ENCODE assay signal across 15 cellular contexts in the genomic region with DNA sequence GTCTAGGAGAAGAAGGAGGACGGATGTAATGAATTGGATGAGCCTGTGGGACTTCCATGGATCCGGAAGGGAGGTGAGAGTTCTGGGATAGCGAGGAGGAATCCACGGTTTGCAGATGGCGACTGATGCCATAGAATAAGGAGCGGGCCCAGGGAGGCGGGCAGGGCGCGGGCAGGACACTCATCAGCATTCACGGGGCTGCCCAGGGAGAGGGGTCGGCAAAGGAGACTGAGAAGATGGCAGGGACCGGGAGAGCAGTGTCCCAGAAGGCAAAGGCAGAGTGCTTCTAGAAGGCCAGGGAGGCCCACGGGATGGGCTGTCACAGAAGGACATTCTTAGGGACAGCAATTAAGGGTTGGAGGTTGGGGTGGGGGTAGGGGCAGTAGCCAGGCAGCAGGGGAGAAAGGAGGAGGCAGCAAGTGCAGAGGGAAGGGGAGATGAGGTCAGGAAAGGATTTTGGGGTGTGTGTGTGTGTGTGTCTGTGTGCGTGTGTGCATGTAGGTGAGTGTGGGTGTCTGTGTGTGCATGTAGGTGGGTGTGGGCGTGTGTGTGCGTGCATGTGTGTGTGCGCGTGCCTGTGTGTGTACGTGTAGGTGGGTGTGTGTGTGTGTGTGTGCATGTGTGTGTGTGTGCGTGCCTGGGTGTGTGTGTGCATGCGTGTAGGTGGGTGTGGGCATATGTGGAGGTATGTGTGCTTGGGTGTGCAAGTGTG. TPM values are rescaled to one million over a fixed set of nuclear protein-coding genes. Genes with fewer than 3 reads are reported as not detected.
DNase-seq lines count a peak whose midpoint lies in the region; ATAC-seq, FAIRE-seq and TF ChIP-seq lines count a peak whose summit lies in the region.
"Had no signal": no experiment of that assay in that cellular context is flagged by ENCODE, and none has a peak within 500 bp of the region (broad histone marks: within the 10 kb centered on the region; RNA-seq: fewer than 3 reads in every experiment).

No MANE protein-coding gene starts in this region.

- no TSS peak for BruUV-seq in HepG2 (replicated peaks; lab: Mats Ljungman, UMichigan)

- in situ Hi-C loops in HepG2 (cut with HindIII; ENCODE audit: extremely low pct_ligation_motif_present, low pct_unique_long_range_greater_than_20kb), result no loop called here

- peak overlapping the region in 1 of 2 donors; percentile 74 for H3K27ac Mint-ChIP-seq in natural killer cell treated with Interleukin-12 subunit alpha and Interleukin-12 subunit beta and Interleukin-15 and Interleukin-18, amount 100 ng/mL, for 72 hours

- DNase-seq in HepG2 (ENCODE audit: low spot score), result no peak
- DNase-seq in right lobe of liver, result no peak
- no peak for DNase-seq in coronary artery (ENCODE audit: low spot score)
- DNase-seq in natural killer cell treated with Interleukin-12 subunit alpha and Interleukin-12 subunit beta and Interleukin-15 and Interleukin-18, amount 100 ng/mL, for 72 hours (ENCODE audit: low spot score), result no peak
- no peak for DNase-seq in HT-29 (ENCODE audit: low spot score)
- no peak for DNase-seq in uterus
- no peak for DNase-seq in NCI-H748 treated with DMSO at 0.1 percent for 48 hours (lab: John Stamatoyannopoulos, UW)
- DNase-seq: DMS153, hippocampal formation, NCI-H2171 treated with DMSO at 0.1 percent for 48 hours, SIG-M5, small intestine had no signal

- H2AFZ ChIP-seq in HepG2 (ENCODE audit: low read length), result no peak overlapping the region

- no peak for TF ChIP-seq RAD21 in HepG2 (CRISPR knock-in tag; IDR thresholded peaks at IDR 0.05)

- H3K36me3 ChIP-seq in HepG2 (replicated peaks in 1 of 2; ENCODE audit: control insufficient read depth in 1 of 2, insufficient read depth in 2 of 2, low read length in 2 of 2) (no peaks in the 10 kb centered on the region), right lobe of liver (no peaks in the 10 kb centered on the region), uterus (no peaks in the 10 kb centered on the region)
- H3K36me3 ChIP-seq: neutrophil had no signal

- no peak for FAIRE-seq in HepG2 (lab: Jason Lieb, UNC)
- FAIRE-seq: small intestine had no signal

- TF ChIP-seq POLR2A in HepG2 (IDR thresholded peaks at IDR 0.05; ENCODE audit: insufficient read depth in 1 of 2, low read depth in 2 of 2, low read length in 2 of 2) (no peak), right lobe of liver (IDR thresholded peaks at IDR 0.05) (no peak), uterus (IDR thresholded peaks at IDR 0.05) (no peak)

- H3K9me3 Mint-ChIP-seq in natural killer cell treated with Interleukin-12 subunit alpha and Interleukin-12 subunit beta and Interleukin-15 and Interleukin-18, amount 100 ng/mL, for 72 hours, result no peaks in the 10 kb centered on the region

- H3K27ac ChIP-seq in HepG2 (ENCODE audit: extremely low read length, insufficient read depth, low read length), result no peak overlapping the region
- no peak overlapping the region for H3K27ac ChIP-seq in right lobe of liver
- H3K27ac ChIP-seq in coronary artery, result peak overlapping the region in 1 of 2 donors; percentile 93
- no peak overlapping the region for H3K27ac ChIP-seq in uterus
- H3K27ac ChIP-seq: neutrophil had no signal

- H3K4me3 ChIP-seq in HepG2 (replicated peaks in 1 of 3; ENCODE audit: insufficient read depth in 1 of 3, low read depth in 2 of 3, low read length in 3 of 3) (peak overlapping the region in 1 of 3 experiments; percentile 59; a peak in 1 of 6 replicates), right lobe of liver (no peak overlapping the region), coronary artery (peak overlapping the region; percentile 86), uterus (no peak overlapping the region)

- 53% methylated on average over 21 of the region's 21 CpGs for WGBS in HepG2 (ENCODE audit: low lambda C conversion rate)
- WGBS in right lobe of liver (ENCODE audit: insufficient coverage, low coverage, low lambda C conversion rate, missing lambda C conversion rate), result 78% methylated on average over 16 of the region's 21 CpGs

- 0 out of 2 replicates have a peak overlapping the region, but pooled peaks have one; percentile 65 for H3K4me2 ChIP-seq in HepG2 (ENCODE audit: low read depth, low read length)

- H3K36me3 Mint-ChIP-seq in natural killer cell treated with Interleukin-12 subunit alpha and Interleukin-12 subunit beta and Interleukin-15 and Interleukin-18, amount 100 ng/mL, for 72 hours, result no peaks in the 10 kb centered on the region

- TF ChIP-seq CTCF in HepG2 (CRISPR knock-in tag; IDR thresholded peaks at IDR 0.05) (no peak), right lobe of liver (IDR thresholded peaks at IDR 0.05) (no peak), coronary artery (IDR thresholded peaks at IDR 0.05) (no peak), uterus (IDR thresholded peaks at IDR 0.05) (no peak)

- no peak overlapping the region for H3K9ac ChIP-seq in HepG2 (ENCODE audit: insufficient read depth, low read depth, low read length)

- H3K79me2 ChIP-seq in HepG2 (ENCODE audit: insufficient read depth, low read length), result no peaks in the 10 kb centered on the region

- peaks cover 23 to 36% of the 10 kb centered on the region in 2 donors for H3K27me3 Mint-ChIP-seq in natural killer cell treated with Interleukin-12 subunit alpha and Interleukin-12 subunit beta and Interleukin-15 and Interleukin-18, amount 100 ng/mL, for 72 hours

- peak overlapping the region; percentile 52 for H3K4me3 Mint-ChIP-seq in natural killer cell treated with Interleukin-12 subunit alpha and Interleukin-12 subunit beta and Interleukin-15 and Interleukin-18, amount 100 ng/mL, for 72 hours

- H3K4me1 ChIP-seq in HepG2 (ENCODE audit: insufficient read depth, low read length) (peaks cover 49% of the 10 kb centered on the region), right lobe of liver (no peaks in the 10 kb centered on the region), uterus (peaks cover 0 to 6% of the 10 kb centered on the region in 2 donors)

- intact Hi-C loops in HepG2 (cut with micrococcal nuclease; ENCODE audit: unreplicated experiment) (no loop called here), right lobe of liver (cut with DNase I) (no loop called here), uterus (cut with DNase I; ENCODE audit: low total_unique reads) (loop anchor here (10.0 kb wide), 1 partner anchor 299 kb away; no protein-coding TSS in a partner anchor)

- no peak for ATAC-seq in HepG2
- ATAC-seq in right lobe of liver, result no peak
- no peak for ATAC-seq in natural killer cell treated with Interleukin-12 subunit alpha and Interleukin-12 subunit beta and Interleukin-15 and Interleukin-18, amount 100 ng/mL, for 72 hours
- ATAC-seq in HG03432 (IDR thresholded peaks at IDR 0.05; ENCODE audit: unreplicated experiment), result no peak

- H3K9me3 ChIP-seq in HepG2 (ENCODE audit: low read length) (no peaks in the 10 kb centered on the region), right lobe of liver (no peaks in the 10 kb centered on the region), uterus (no peaks in the 10 kb centered on the region)
- H3K9me3 ChIP-seq: neutrophil had no signal

- POLR2A ChIA-PET in HepG2 (lab: Yijun Ruan, JAX), result no interaction called here

- H4K20me1 ChIP-seq in HepG2 (ENCODE audit: insufficient read depth, low read length), result no peaks in the 10 kb centered on the region

- H3K4me1 Mint-ChIP-seq in natural killer cell treated with Interleukin-12 subunit alpha and Interleukin-12 subunit beta and Interleukin-15 and Interleukin-18, amount 100 ng/mL, for 72 hours (ENCODE audit: low read depth in 2 of 2), result peaks cover 23 to 25% of the 10 kb centered on the region in 2 donors

- TF ChIP-seq EP300 in HepG2 (IDR thresholded peaks at IDR 0.05; ENCODE audit: low read depth in 2 of 2, low read length in 2 of 2), result no peak
- TF ChIP-seq EP300 in HepG2 (CRISPR knock-in tag; IDR thresholded peaks at IDR 0.05; ENCODE audit: borderline replicate concordance), result no peak

- H3K27me3 ChIP-seq in HepG2 (ENCODE audit: control insufficient read depth in 1 of 2, insufficient read depth in 2 of 2, low read length in 2 of 2) (peaks cover 11 to 41% of the 10 kb centered on the region in 2 experiments; a peak in 4 of 5 replicates), right lobe of liver (no peaks in the 10 kb centered on the region), uterus (peaks cover 0 to 3% of the 10 kb centered on the region in 2 donors)

- CTCF ChIA-PET in HepG2 (lab: Yijun Ruan, JAX; ENCODE audit: low intra/inter-chr PET ratio, low total read pairs), result no interaction called here

RNA-seq across cellular contexts. Expression of a gene that starts 1.1 kb away (rescaled TPM):
- total RNA-seq in HepG2 (2016; rRNA removed; fragmentation: Illumina TruSeq; extraction: Trizol), result 0.04 and 0.24 TPM in 2 replicates
- not detected in 2 replicates for total RNA-seq in HepG2 (2016; cell fraction: cytosol; rRNA removed; fragmentation: Illumina TruSeq; extraction: Trizol; ENCODE audit: low read depth)
- 0.04 and 0.09 TPM in 2 replicates for total RNA-seq in HepG2 (2016; cell fraction: insoluble cytoplasmic fraction; rRNA removed; fragmentation: Illumina TruSeq; extraction: Trizol)
- total RNA-seq in HepG2 (2016; cell fraction: membrane; rRNA removed; fragmentation: Illumina TruSeq; extraction: Trizol), result 0.06 TPM in 1 of 2 replicates, not detected in the other
- total RNA-seq in HepG2 (2016; cell fraction: nucleus; rRNA removed; fragmentation: Illumina TruSeq; extraction: Trizol), result 0.19 and 0.34 TPM in 2 replicates
- 0.13 and 0.24 TPM in 2 replicates for polyA plus RNA-seq in HepG2 (2011; rRNA removed)
- 0.21 and 0.22 TPM in 2 replicates for polyA plus RNA-seq in HepG2 (2011; cell fraction: cytosol; rRNA removed)
- 0.52 and 0.53 TPM in 2 replicates for polyA plus RNA-seq in HepG2 (2011; cell fraction: nucleus; rRNA removed)
- polyA plus RNA-seq in HepG2 (2012), result 0.13 and 0.17 TPM in 2 replicates
- not detected in 2 replicates for polyA plus RNA-seq in HepG2 (2016; cell fraction: cytosol; fragmentation: Illumina TruSeq; extraction: Trizol; ENCODE audit: low read depth)
- polyA plus RNA-seq in HepG2 (2016; cell fraction: insoluble cytoplasmic fraction; fragmentation: Illumina TruSeq; extraction: Trizol; ENCODE audit: low read depth), result 0.10 TPM in 1 of 2 replicates, not detected in the other
- polyA plus RNA-seq in HepG2 (2016; cell fraction: membrane; fragmentation: Illumina TruSeq; extraction: Trizol; ENCODE audit: low read depth), result 0.03 TPM in 1 of 2 replicates, not detected in the other
- polyA plus RNA-seq in HepG2 (2016; cell fraction: nucleus; fragmentation: Illumina TruSeq; extraction: Trizol; ENCODE audit: insufficient read depth, low read depth), result 0.20 TPM in 1 of 2 replicates, not detected in the other
- 0.07 and 0.52 TPM in 2 replicates for polyA minus RNA-seq in HepG2 (2011; rRNA and poly(A)+ RNA removed; ENCODE audit: low replicate concordance)
- polyA minus RNA-seq in HepG2 (2011; cell fraction: cytosol; rRNA and poly(A)+ RNA removed), result 0.20 and 0.26 TPM in 2 replicates
- polyA minus RNA-seq in HepG2 (2011; cell fraction: nucleus; rRNA and poly(A)+ RNA removed), result 0.50 and 0.52 TPM in 2 replicates
- total RNA-seq in right lobe of liver, result under 1 TPM; 0.18 to 0.74 (median 0.52) TPM
- under 1 TPM in 1 of 2 donors, not detected in 1; 0.08 TPM for total RNA-seq in natural killer cell treated with Interleukin-12 subunit alpha and Interleukin-12 subunit beta and Interleukin-15 and Interleukin-18, amount 100 ng/mL, for 72 hours
- not detected in 2 replicates for total RNA-seq in HT-29 (2014; rRNA removed; shearing (Covaris generic))
- 10 to 100 TPM in 1 of 4 donors, 1 to 10 TPM in 3; 1.2 to 16.6 (median 5.8) TPM for total RNA-seq in uterus

RNA-seq across cellular contexts. Expression of a gene that starts 23.1 kb away (rescaled TPM):
- total RNA-seq in HepG2 (2016; rRNA removed; fragmentation: Illumina TruSeq; extraction: Trizol) (62.4 and 66.7 TPM in 2 replicates), right lobe of liver (10 to 100 TPM; 26.0 to 52.4 (median 30.9) TPM), uterus (10 to 100 TPM; 10.6 to 70.6 (median 38.1) TPM)
- total RNA-seq in HepG2 (2016; cell fraction: cytosol; rRNA removed; fragmentation: Illumina TruSeq; extraction: Trizol; ENCODE audit: low read depth), result 33.8 and 35.1 TPM in 2 replicates
- total RNA-seq in HepG2 (2016; cell fraction: insoluble cytoplasmic fraction; rRNA removed; fragmentation: Illumina TruSeq; extraction: Trizol), result 67.4 and 70.9 TPM in 2 replicates
- 51.3 and 59.4 TPM in 2 replicates for total RNA-seq in HepG2 (2016; cell fraction: membrane; rRNA removed; fragmentation: Illumina TruSeq; extraction: Trizol)
- 32.1 and 40.4 TPM in 2 replicates for total RNA-seq in HepG2 (2016; cell fraction: nucleus; rRNA removed; fragmentation: Illumina TruSeq; extraction: Trizol)
- polyA plus RNA-seq in HepG2 (2011; rRNA removed), result 48.0 and 53.7 TPM in 2 replicates
- polyA plus RNA-seq in HepG2 (2011; cell fraction: cytosol; rRNA removed), result 54.6 and 63.8 TPM in 2 replicates
- 23.5 and 23.9 TPM in 2 replicates for polyA plus RNA-seq in HepG2 (2011; cell fraction: nucleus; rRNA removed)
- polyA plus RNA-seq in HepG2 (2012), result 39.6 and 48.9 TPM in 2 replicates
- 32.8 and 40.4 TPM in 2 replicates for polyA plus RNA-seq in HepG2 (2016; cell fraction: cytosol; fragmentation: Illumina TruSeq; extraction: Trizol; ENCODE audit: low read depth)
- 70.8 and 86.6 TPM in 2 replicates for polyA plus RNA-seq in HepG2 (2016; cell fraction: insoluble cytoplasmic fraction; fragmentation: Illumina TruSeq; extraction: Trizol; ENCODE audit: low read depth)
- 45.9 and 53.3 TPM in 2 replicates for polyA plus RNA-seq in HepG2 (2016; cell fraction: membrane; fragmentation: Illumina TruSeq; extraction: Trizol; ENCODE audit: low read depth)
- 58.4 and 69.5 TPM in 2 replicates for polyA plus RNA-seq in HepG2 (2016; cell fraction: nucleus; fragmentation: Illumina TruSeq; extraction: Trizol; ENCODE audit: insufficient read depth, low read depth)
- polyA minus RNA-seq in HepG2 (2011; rRNA and poly(A)+ RNA removed; ENCODE audit: low replicate concordance), result 12.2 and 41.8 TPM in 2 replicates
- polyA minus RNA-seq in HepG2 (2011; cell fraction: cytosol; rRNA and poly(A)+ RNA removed), result 16.1 and 26.3 TPM in 2 replicates
- 10.3 and 14.2 TPM in 2 replicates for polyA minus RNA-seq in HepG2 (2011; cell fraction: nucleus; rRNA and poly(A)+ RNA removed)
- 10 to 100 TPM; 58.4 to 69.2 TPM for total RNA-seq in natural killer cell treated with Interleukin-12 subunit alpha and Interleukin-12 subunit beta and Interleukin-15 and Interleukin-18, amount 100 ng/mL, for 72 hours
- 65.8 and 80.9 TPM in 2 replicates for total RNA-seq in HT-29 (2014; rRNA removed; shearing (Covaris generic))

RNA-seq across cellular contexts. Expression of a gene that starts 29.8 kb away (rescaled TPM):
- total RNA-seq in HepG2 (2016; rRNA removed; fragmentation: Illumina TruSeq; extraction: Trizol) (5.5 and 7.2 TPM in 2 replicates), right lobe of liver (10 to 100 TPM; 10.2 to 28.2 (median 15.8) TPM), uterus (100 to 1,000 TPM in 1 of 4 donors, 10 to 100 TPM in 3; 53.5 to 115 (median 77.3) TPM)
- 2.9 and 3.9 TPM in 2 replicates for total RNA-seq in HepG2 (2016; cell fraction: cytosol; rRNA removed; fragmentation: Illumina TruSeq; extraction: Trizol; ENCODE audit: low read depth)
- 6.3 and 7.8 TPM in 2 replicates for total RNA-seq in HepG2 (2016; cell fraction: insoluble cytoplasmic fraction; rRNA removed; fragmentation: Illumina TruSeq; extraction: Trizol)
- 4.2 TPM in 2 replicates for total RNA-seq in HepG2 (2016; cell fraction: membrane; rRNA removed; fragmentation: Illumina TruSeq; extraction: Trizol)
- total RNA-seq in HepG2 (2016; cell fraction: nucleus; rRNA removed; fragmentation: Illumina TruSeq; extraction: Trizol), result 6.1 and 7.9 TPM in 2 replicates
- polyA plus RNA-seq in HepG2 (2011; rRNA removed), result 5.6 and 6.8 TPM in 2 replicates
- polyA plus RNA-seq in HepG2 (2011; cell fraction: cytosol; rRNA removed), result 4.7 and 5.2 TPM in 2 replicates
- polyA plus RNA-seq in HepG2 (2011; cell fraction: nucleus; rRNA removed), result 14.7 and 14.9 TPM in 2 replicates
- polyA plus RNA-seq in HepG2 (2012), result 7.7 and 14.1 TPM in 2 replicates
- polyA plus RNA-seq in HepG2 (2016; cell fraction: cytosol; fragmentation: Illumina TruSeq; extraction: Trizol; ENCODE audit: low read depth), result 1.7 and 2.4 TPM in 2 replicates
- polyA plus RNA-seq in HepG2 (2016; cell fraction: insoluble cytoplasmic fraction; fragmentation: Illumina TruSeq; extraction: Trizol; ENCODE audit: low read depth), result 14.2 and 15.7 TPM in 2 replicates
- 4.5 and 4.6 TPM in 2 replicates for polyA plus RNA-seq in HepG2 (2016; cell fraction: membrane; fragmentation: Illumina TruSeq; extraction: Trizol; ENCODE audit: low read depth)
- polyA plus RNA-seq in HepG2 (2016; cell fraction: nucleus; fragmentation: Illumina TruSeq; extraction: Trizol; ENCODE audit: insufficient read depth, low read depth), result 19.3 and 21.5 TPM in 2 replicates
- polyA minus RNA-seq in HepG2 (2011; rRNA and poly(A)+ RNA removed; ENCODE audit: low replicate concordance), result 8.3 and 16.3 TPM in 2 replicates
- polyA minus RNA-seq in HepG2 (2011; cell fraction: cytosol; rRNA and poly(A)+ RNA removed), result 6.0 and 8.5 TPM in 2 replicates
- 4.0 and 7.2 TPM in 2 replicates for polyA minus RNA-seq in HepG2 (2011; cell fraction: nucleus; rRNA and poly(A)+ RNA removed)
- 100 to 1,000 TPM; 153 to 196 TPM for total RNA-seq in natural killer cell treated with Interleukin-12 subunit alpha and Interleukin-12 subunit beta and Interleukin-15 and Interleukin-18, amount 100 ng/mL, for 72 hours
- 76.6 and 81.5 TPM in 2 replicates for total RNA-seq in HT-29 (2014; rRNA removed; shearing (Covaris generic))

RNA-seq across cellular contexts. Expression of a gene that starts 37.5 kb away (rescaled TPM):
- total RNA-seq in HepG2 (2016; rRNA removed; fragmentation: Illumina TruSeq; extraction: Trizol) (30.6 and 31.7 TPM in 2 replicates), right lobe of liver (10 to 100 TPM in 3 of 6 experiments, 1 to 10 TPM in 3; 9.1 to 30.7 (median 14.9) TPM), uterus (10 to 100 TPM in 3 of 4 donors, 1 to 10 TPM in 1; 9.2 to 23.7 (median 17.2) TPM)
- total RNA-seq in HepG2 (2016; cell fraction: cytosol; rRNA removed; fragmentation: Illumina TruSeq; extraction: Trizol; ENCODE audit: low read depth), result 3.7 and 4.0 TPM in 2 replicates
- total RNA-seq in HepG2 (2016; cell fraction: insoluble cytoplasmic fraction; rRNA removed; fragmentation: Illumina TruSeq; extraction: Trizol), result 28.9 and 29.6 TPM in 2 replicates
- total RNA-seq in HepG2 (2016; cell fraction: membrane; rRNA removed; fragmentation: Illumina TruSeq; extraction: Trizol), result 7.7 and 9.6 TPM in 2 replicates
- 12.3 and 14.5 TPM in 2 replicates for total RNA-seq in HepG2 (2016; cell fraction: nucleus; rRNA removed; fragmentation: Illumina TruSeq; extraction: Trizol)
- 36.4 and 36.6 TPM in 2 replicates for polyA plus RNA-seq in HepG2 (2011; rRNA removed)
- 34.1 and 41.6 TPM in 2 replicates for polyA plus RNA-seq in HepG2 (2011; cell fraction: cytosol; rRNA removed)
- 22.4 and 24.6 TPM in 2 replicates for polyA plus RNA-seq in HepG2 (2011; cell fraction: nucleus; rRNA removed)
- 16.7 and 20.9 TPM in 2 replicates for polyA plus RNA-seq in HepG2 (2012)
- polyA plus RNA-seq in HepG2 (2016; cell fraction: cytosol; fragmentation: Illumina TruSeq; extraction: Trizol; ENCODE audit: low read depth), result 2.2 and 2.9 TPM in 2 replicates
- polyA plus RNA-seq in HepG2 (2016; cell fraction: insoluble cytoplasmic fraction; fragmentation: Illumina TruSeq; extraction: Trizol; ENCODE audit: low read depth), result 27.1 and 29.0 TPM in 2 replicates
- 5.2 and 5.4 TPM in 2 replicates for polyA plus RNA-seq in HepG2 (2016; cell fraction: membrane; fragmentation: Illumina TruSeq; extraction: Trizol; ENCODE audit: low read depth)
- polyA plus RNA-seq in HepG2 (2016; cell fraction: nucleus; fragmentation: Illumina TruSeq; extraction: Trizol; ENCODE audit: insufficient read depth, low read depth), result 22.0 and 25.1 TPM in 2 replicates
- polyA minus RNA-seq in HepG2 (2011; rRNA and poly(A)+ RNA removed; ENCODE audit: low replicate concordance), result 25.4 and 32.0 TPM in 2 replicates
- 11.0 and 12.9 TPM in 2 replicates for polyA minus RNA-seq in HepG2 (2011; cell fraction: cytosol; rRNA and poly(A)+ RNA removed)
- 5.2 and 5.3 TPM in 2 replicates for polyA minus RNA-seq in HepG2 (2011; cell fraction: nucleus; rRNA and poly(A)+ RNA removed)
- 10 to 100 TPM; 43.5 to 47.9 TPM for total RNA-seq in natural killer cell treated with Interleukin-12 subunit alpha and Interleukin-12 subunit beta and Interleukin-15 and Interleukin-18, amount 100 ng/mL, for 72 hours
- total RNA-seq in HT-29 (2014; rRNA removed; shearing (Covaris generic)), result 61.8 and 68.7 TPM in 2 replicates

RNA-seq across cellular contexts. Expression of a gene that starts 42.3 kb away (rescaled TPM):
- total RNA-seq in HepG2 (2016; rRNA removed; fragmentation: Illumina TruSeq; extraction: Trizol), result 0.31 and 0.35 TPM in 2 replicates
- total RNA-seq in HepG2 (2016; cell fraction: cytosol; rRNA removed; fragmentation: Illumina TruSeq; extraction: Trizol; ENCODE audit: low read depth), result not detected in 2 replicates
- total RNA-seq in HepG2 (2016; cell fraction: insoluble cytoplasmic fraction; rRNA removed; fragmentation: Illumina TruSeq; extraction: Trizol), result 0.16 and 0.45 TPM in 2 replicates
- total RNA-seq in HepG2 (2016; cell fraction: membrane; rRNA removed; fragmentation: Illumina TruSeq; extraction: Trizol), result 0.19 and 0.34 TPM in 2 replicates
- total RNA-seq in HepG2 (2016; cell fraction: nucleus; rRNA removed; fragmentation: Illumina TruSeq; extraction: Trizol), result 0.59 TPM in 1 of 2 replicates, not detected in the other
- 0.24 and 0.38 TPM in 2 replicates for polyA plus RNA-seq in HepG2 (2011; rRNA removed)
- polyA plus RNA-seq in HepG2 (2011; cell fraction: cytosol; rRNA removed), result 0.12 and 0.19 TPM in 2 replicates
- polyA plus RNA-seq in HepG2 (2011; cell fraction: nucleus; rRNA removed), result 0.57 and 1.3 TPM in 2 replicates
- 0.35 and 0.38 TPM in 2 replicates for polyA plus RNA-seq in HepG2 (2012)
- 0.07 and 0.11 TPM in 2 replicates for polyA plus RNA-seq in HepG2 (2016; cell fraction: cytosol; fragmentation: Illumina TruSeq; extraction: Trizol; ENCODE audit: low read depth)
- polyA plus RNA-seq in HepG2 (2016; cell fraction: insoluble cytoplasmic fraction; fragmentation: Illumina TruSeq; extraction: Trizol; ENCODE audit: low read depth), result 0.21 TPM in 2 replicates
- 0.10 and 0.25 TPM in 2 replicates for polyA plus RNA-seq in HepG2 (2016; cell fraction: membrane; fragmentation: Illumina TruSeq; extraction: Trizol; ENCODE audit: low read depth)
- 0.45 and 0.79 TPM in 2 replicates for polyA plus RNA-seq in HepG2 (2016; cell fraction: nucleus; fragmentation: Illumina TruSeq; extraction: Trizol; ENCODE audit: insufficient read depth, low read depth)
- 0.84 TPM in 1 of 2 replicates, not detected in the other for polyA minus RNA-seq in HepG2 (2011; rRNA and poly(A)+ RNA removed; ENCODE audit: low replicate concordance)
- not detected in 2 replicates for polyA minus RNA-seq in HepG2 (2011; cell fraction: cytosol; rRNA and poly(A)+ RNA removed)
- polyA minus RNA-seq in HepG2 (2011; cell fraction: nucleus; rRNA and poly(A)+ RNA removed), result 0.62 and 0.64 TPM in 2 replicates
- total RNA-seq in right lobe of liver, result not detected
- total RNA-seq in natural killer cell treated with Interleukin-12 subunit alpha and Interleukin-12 subunit beta and Interleukin-15 and Interleukin-18, amount 100 ng/mL, for 72 hours, result not detected
- total RNA-seq in HT-29 (2014; rRNA removed; shearing (Covaris generic)), result not detected in 2 replicates
- 1 to 10 TPM in 2 of 4 donors, under 1 TPM in 1, not detected in 1; 0.77 to 7.5 (median 1.2) TPM for total RNA-seq in uterus
- total RNA-seq: left lobe of liver had no signal
